22 cellular contexts compared by ENCODE assay signal in the genomic region with DNA sequence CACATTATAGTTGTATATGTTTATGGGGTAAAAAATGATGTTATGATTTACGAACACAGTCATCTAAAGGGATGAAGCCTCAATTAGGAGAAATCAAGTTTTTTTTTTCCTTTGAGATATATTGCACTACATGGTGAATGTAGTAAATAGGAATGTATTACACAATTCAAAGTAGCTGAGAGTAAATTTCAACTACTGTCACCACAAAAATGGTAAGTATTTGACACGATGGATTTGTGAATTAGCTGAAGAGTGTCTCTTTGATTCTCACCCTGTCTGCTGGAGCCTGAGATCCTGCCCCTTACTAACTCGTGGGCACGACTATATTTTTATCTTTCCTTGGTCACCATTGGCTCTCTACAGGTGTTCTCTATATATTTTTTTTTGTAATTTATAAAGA.
"Had no signal": no experiment of that assay in that cellular context is flagged by ENCODE, and none has a peak within 500 bp of the region (broad histone marks: within the 10 kb centered on the region; RNA-seq: fewer than 3 reads in every experiment).

No MANE protein-coding gene starts in this region.

- H3K27me3 ChIP-seq: ascending aorta, breast epithelium, neural progenitor cell, ovary, tibial artery had no signal

- DNase-seq: activated CD4-positive, alpha-beta T cell treated with anti-CD3 and anti-CD28 coated beads for 1 hour; activated gamma-delta T cell treated with Interleukin-2 at 50 U/mL for 16 hours; activated T-cell treated with anti-CD3 and anti-CD28 coated beads, Interleukin-2, amount 50 U/mL, for 1 hour; cerebellar nuclear complex; cortex of kidney; hippocampal formation; left ventricle myocardium inferior; mammary epithelial cell; naive thymus-derived CD8-positive, alpha-beta T cell; ovary; psoas muscle; right cardiac atrium; stimulated activated CD4-positive, alpha-beta T cell treated with anti-CD3 and anti-CD28 coated beads, Interleukin-1b, Interleukin-23, amount 100 ng/mL, for 48 hours; stimulated activated naive CD8-positive, alpha-beta T cell treated with anti-CD3 and anti-CD28 coated beads, Interleukin-15, amount 100 ng/mL, for 72 hours; T-helper 9 cell; tibial artery had no signal

- H3K4me3 Mint-ChIP-seq: activated naive CD4-positive, alpha-beta T cell treated with anti-CD3 and anti-CD28 coated beads, Interleukin-2, amount 50 U/mL, for 24 hours; mesothelial cell of epicardium; naive thymus-derived CD8-positive, alpha-beta T cell; neural progenitor cell; stimulated activated effector memory CD8-positive, alpha-beta T cell treated with anti-CD3 and anti-CD28 coated beads, Interleukin-12 subunit alpha, Interleukin-12 subunit beta, amount 100 ng/mL, for 72 hours; stimulated activated naive CD8-positive, alpha-beta T cell treated with anti-CD3 and anti-CD28 coated beads, Interleukin-15, amount 100 ng/mL, for 72 hours had no signal

- H3K4me1 Mint-ChIP-seq: activated naive CD4-positive, alpha-beta T cell treated with anti-CD3 and anti-CD28 coated beads, Interleukin-2, amount 50 U/mL, for 24 hours; mesothelial cell of epicardium; naive thymus-derived CD8-positive, alpha-beta T cell; neural progenitor cell; stimulated activated effector memory CD8-positive, alpha-beta T cell treated with anti-CD3 and anti-CD28 coated beads, Interleukin-12 subunit alpha, Interleukin-12 subunit beta, amount 100 ng/mL, for 72 hours; stimulated activated naive CD8-positive, alpha-beta T cell treated with anti-CD3 and anti-CD28 coated beads, Interleukin-15, amount 100 ng/mL, for 72 hours had no signal

- H3K4me1 ChIP-seq: ascending aorta, breast epithelium, left ventricle myocardium inferior, neural progenitor cell, psoas muscle, tibial artery had no signal

- H3K36me3 ChIP-seq: ascending aorta, breast epithelium, left ventricle myocardium inferior, neural progenitor cell, ovary, tibial artery had no signal

- H3K27ac Mint-ChIP-seq: activated naive CD4-positive, alpha-beta T cell treated with anti-CD3 and anti-CD28 coated beads, Interleukin-2, amount 50 U/mL, for 24 hours; mesothelial cell of epicardium; naive thymus-derived CD8-positive, alpha-beta T cell; neural progenitor cell; stimulated activated effector memory CD8-positive, alpha-beta T cell treated with anti-CD3 and anti-CD28 coated beads, Interleukin-12 subunit alpha, Interleukin-12 subunit beta, amount 100 ng/mL, for 72 hours; stimulated activated naive CD8-positive, alpha-beta T cell treated with anti-CD3 and anti-CD28 coated beads, Interleukin-15, amount 100 ng/mL, for 72 hours had no signal

- H3K27me3 Mint-ChIP-seq: activated naive CD4-positive, alpha-beta T cell treated with anti-CD3 and anti-CD28 coated beads, Interleukin-2, amount 50 U/mL, for 24 hours; naive thymus-derived CD8-positive, alpha-beta T cell; stimulated activated naive CD8-positive, alpha-beta T cell treated with anti-CD3 and anti-CD28 coated beads, Interleukin-15, amount 100 ng/mL, for 72 hours had no signal

- H3K36me3 Mint-ChIP-seq: activated naive CD4-positive, alpha-beta T cell treated with anti-CD3 and anti-CD28 coated beads, Interleukin-2, amount 50 U/mL, for 24 hours; mesothelial cell of epicardium; naive thymus-derived CD8-positive, alpha-beta T cell; neural progenitor cell; stimulated activated effector memory CD8-positive, alpha-beta T cell treated with anti-CD3 and anti-CD28 coated beads, Interleukin-12 subunit alpha, Interleukin-12 subunit beta, amount 100 ng/mL, for 72 hours had no signal

- H3K9me3 Mint-ChIP-seq: mesothelial cell of epicardium; stimulated activated effector memory CD8-positive, alpha-beta T cell treated with anti-CD3 and anti-CD28 coated beads, Interleukin-12 subunit alpha, Interleukin-12 subunit beta, amount 100 ng/mL, for 72 hours; stimulated activated naive CD8-positive, alpha-beta T cell treated with anti-CD3 and anti-CD28 coated beads, Interleukin-15, amount 100 ng/mL, for 72 hours had no signal

- H3K9me3 ChIP-seq: ascending aorta, breast epithelium, left ventricle myocardium inferior, ovary, psoas muscle, tibial artery had no signal

- H3K4me3 ChIP-seq: ascending aorta, breast epithelium, left ventricle myocardium inferior, neural progenitor cell, ovary, psoas muscle, tibial artery had no signal
